8 cellular contexts compared by ENCODE assay signal in genomic region chr2:210170442-210171303, GRCh38. TPM values are rescaled to one million over a fixed set of nuclear protein-coding genes. Genes with fewer than 3 reads are reported as not detected.
DNase-seq lines count a peak whose midpoint lies in the region; ATAC-seq and TF ChIP-seq lines count a peak whose summit lies in the region.

No MANE protein-coding gene starts in this region.

- peak overlapping the region; percentile 98 for H3K27ac ChIP-seq in left ventricle myocardium inferior (replicated peaks)
- peak overlapping the region; percentile 98 for H3K27ac ChIP-seq in upper lobe of right lung

- H3K4me3 ChIP-seq in left ventricle myocardium inferior (peak overlapping the region; percentile 79), upper lobe of right lung (peak overlapping the region; percentile 83)

- no peaks in the 10 kb centered on the region for H3K9me3 Mint-ChIP-seq in T-helper 1 cell treated with Interleukin-12 subunit alpha and Interleukin-12 subunit beta and Interleukin-4 antibody, amounts not matched to agents 30 μg/mL and 1 μg/mL, for 36 hours

- H3K4me3 Mint-ChIP-seq in T-helper 1 cell treated with Interleukin-12 subunit alpha and Interleukin-12 subunit beta and Interleukin-4 antibody, amounts not matched to agents 30 μg/mL and 1 μg/mL, for 36 hours = peak overlapping the region; percentile 94

- H3K36me3 ChIP-seq in left ventricle myocardium inferior = no peaks in the 10 kb centered on the region
- no peaks in the 10 kb centered on the region for H3K36me3 ChIP-seq in upper lobe of right lung

- no peaks in the 10 kb centered on the region for H3K36me3 Mint-ChIP-seq in T-helper 1 cell treated with Interleukin-12 subunit alpha and Interleukin-12 subunit beta and Interleukin-4 antibody, amounts not matched to agents 30 μg/mL and 1 μg/mL, for 36 hours (ENCODE audit: low read depth)

- ATAC-seq in HG02884 (IDR thresholded peaks at IDR 0.05; ENCODE audit: unreplicated experiment) = peak; percentile 55
- ATAC-seq in upper lobe of right lung = peak; percentile 87

- DNase-seq in NCI-H146 treated with DMSO at 0.1 percent for 48 hours (lab: John Stamatoyannopoulos, UW; ENCODE audit: unreplicated experiment) = peak; percentile 80
- DNase-seq in amygdala (lab: John Stamatoyannopoulos, UW) = peak; percentile 78 to 99 (median 94)
- DNase-seq in left ventricle myocardium inferior = peak; percentile 95
- DNase-seq in posterior vena cava (ENCODE audit: low spot score) = peak; percentile 99
- peak; percentile 98 for DNase-seq in upper lobe of right lung

- H3K27me3 ChIP-seq in left ventricle myocardium inferior (ENCODE audit: low read depth) (no peaks in the 10 kb centered on the region), upper lobe of right lung (no peaks in the 10 kb centered on the region)

- H3K4me1 ChIP-seq in left ventricle myocardium inferior (peaks cover 63% of the 10 kb centered on the region), upper lobe of right lung (peaks cover 37% of the 10 kb centered on the region)

- intact Hi-C loops in left ventricle myocardium inferior (cut with micrococcal nuclease) = no loop called here
- intact Hi-C loops in posterior vena cava (cut with DNase I) = no loop called here
- intact Hi-C loops in upper lobe of right lung (cut with DNase I) = no loop called here

- peaks cover 28% of the 10 kb centered on the region for H3K27me3 Mint-ChIP-seq in T-helper 1 cell treated with Interleukin-12 subunit alpha and Interleukin-12 subunit beta and Interleukin-4 antibody, amounts not matched to agents 30 μg/mL and 1 μg/mL, for 36 hours (ENCODE audit: low read depth)

- H3K4me1 Mint-ChIP-seq in T-helper 1 cell treated with Interleukin-12 subunit alpha and Interleukin-12 subunit beta and Interleukin-4 antibody, amounts not matched to agents 30 μg/mL and 1 μg/mL, for 36 hours (ENCODE audit: low read depth) = peaks cover 26% of the 10 kb centered on the region

- TF ChIP-seq CTCF in left ventricle myocardium inferior (IDR thresholded peaks at IDR 0.05; ENCODE audit: borderline replicate concordance) (no peak), upper lobe of right lung (IDR thresholded peaks at IDR 0.05) (peak; percentile 8)

- H3K9me3 ChIP-seq in left ventricle myocardium inferior (replicated peaks) (no peaks in the 10 kb centered on the region), upper lobe of right lung (no peaks in the 10 kb centered on the region)

- peak; percentile 32 for TF ChIP-seq POLR2A in GM15510 (IDR thresholded peaks at IDR 0.05; ENCODE audit: borderline replicate concordance, extremely low read depth, insufficient read length)

- H3K27ac Mint-ChIP-seq in T-helper 1 cell treated with Interleukin-12 subunit alpha and Interleukin-12 subunit beta and Interleukin-4 antibody, amounts not matched to agents 30 μg/mL and 1 μg/mL, for 36 hours = peak overlapping the region; percentile 97

RNA-seq across cellular contexts. Expression of gene KANSL1L, which starts 0.5 kb away (rescaled TPM):
- total RNA-seq in left ventricle myocardium inferior = 18.1 TPM
- 10 to 100 TPM; 25.7 to 28.8 TPM for total RNA-seq in posterior vena cava
- 36.3 TPM for total RNA-seq in upper lobe of right lung

RNA-seq across cellular contexts. Expression of gene ACADL, which starts 54.6 kb away (rescaled TPM):
- 1.3 TPM for total RNA-seq in left ventricle myocardium inferior
- total RNA-seq in posterior vena cava = 1 to 10 TPM; 5.0 to 9.7 TPM
- total RNA-seq in upper lobe of right lung = 41.6 TPM

Comparison
In these comparisons a context has a peak if more than half of its experiments do, and no peak if none do; other contexts are left out.
1. Peak in every context shown above with its lines: DNase-seq, ATAC-seq, H3K4me3 ChIP-seq and H3K27ac ChIP-seq.